8 cellular contexts compared by ENCODE assay signal in genomic region chr18:43587538-43588153, GRCh38.
DNase-seq lines count a peak whose midpoint lies in the region; ATAC-seq and TF ChIP-seq lines count a peak whose summit lies in the region.

No MANE protein-coding gene starts in this region.

- POLR2A ChIA-PET in T-cell (lab: Charles Lee), result no interaction called here

- peak; percentile 53 for DNase-seq in DMS114 treated with DMSO at 0.1 percent for 48 hours (lab: John Stamatoyannopoulos, UW; ENCODE audit: unreplicated experiment)
- peak; percentile 68 for DNase-seq in Karpas-422
- DNase-seq in SK-MEL-5 (ENCODE audit: low read depth, low spot score), result peak; percentile 74
- peak; percentile 18 to 50 for DNase-seq in foreskin keratinocyte
- DNase-seq in putamen (ENCODE audit: low spot score), result peak; percentile 35
- no peak for DNase-seq in T-cell
- DNase-seq in GOT3 (lab: John Stamatoyannopoulos, UW), result no peak

- CTCF ChIA-PET in T-cell (lab: Charles Lee), result interaction anchor here (0.6 to 2.2 kb wide), 8 partner anchors 10 to 1474 kb away, joined by 3 to 11 read pairs (median 3); no protein-coding TSS in a partner anchor

- no peaks in the 10 kb centered on the region for H3K4me1 Mint-ChIP-seq in T-cell

- H4K20me1 ChIP-seq in Karpas-422 (ENCODE audit: insufficient read depth, low read depth, low read length), result no peaks in the 10 kb centered on the region

- no peaks in the 10 kb centered on the region for H3K79me2 ChIP-seq in Karpas-422 (ENCODE audit: low read length)

- no peak overlapping the region for H3K4me3 ChIP-seq in Karpas-422 (ENCODE audit: low read length)

- no peaks in the 10 kb centered on the region for H3K36me3 Mint-ChIP-seq in T-cell

- no peaks in the 10 kb centered on the region for H3K9me2 ChIP-seq in Karpas-422 (replicated peaks; ENCODE audit: insufficient read depth, low read length)

- H3K27ac Mint-ChIP-seq in T-cell, result no peak overlapping the region

- no peaks in the 10 kb centered on the region for H3K9me3 Mint-ChIP-seq in T-cell

- H3K4me1 ChIP-seq in Karpas-422 (ENCODE audit: low read length) (no peaks in the 10 kb centered on the region), foreskin keratinocyte (no peaks in the 10 kb centered on the region)

- H2AFZ ChIP-seq in Karpas-422 (ENCODE audit: low read length), result no peak overlapping the region

- no peak overlapping the region for H3K4me2 ChIP-seq in Karpas-422 (ENCODE audit: low read depth, low read length, poor library complexity, severe bottlenecking)

- H3K27me3 ChIP-seq in Karpas-422 (ENCODE audit: low read length) (no peaks in the 10 kb centered on the region), foreskin keratinocyte (no peaks in the 10 kb centered on the region)

- in situ Hi-C loops in SK-MEL-5 (cut with HindIII; ENCODE audit: low pct_unique_long_range_greater_than_20kb, low sequenced_read_pairs), result no loop called here

- peak; percentile 74 for TF ChIP-seq CTCF in foreskin keratinocyte (conservative IDR thresholded peaks at IDR 0.05)

- H3K27ac ChIP-seq in Karpas-422 (ENCODE audit: low read length) (no peak overlapping the region), foreskin keratinocyte (no peak overlapping the region)

- no peaks in the 10 kb centered on the region for H3K27me3 Mint-ChIP-seq in T-cell

- no peak overlapping the region for H3K9ac ChIP-seq in Karpas-422 (ENCODE audit: low read length)

- ATAC-seq in GM21367 (IDR thresholded peaks at IDR 0.05; ENCODE audit: unreplicated experiment) (peak; percentile 71), foreskin keratinocyte (peak; percentile 77), T-cell (replicated peaks in 1 of 4) (no peak)

- H3K4me3 Mint-ChIP-seq in T-cell, result no peak overlapping the region

- no peaks in the 10 kb centered on the region for H3K9me3 ChIP-seq in Karpas-422 (ENCODE audit: low read length)

- H3K36me3 ChIP-seq in Karpas-422 (ENCODE audit: insufficient read depth, low read length), result no peaks in the 10 kb centered on the region

Comparison
In these comparisons a context has a peak if more than half of its experiments do, and no peak if none do; other contexts are left out.
1. DNase-seq: peak in DMS114 treated with DMSO at 0.1 percent for 48 hours (single experiment), Karpas-422 (single experiment), SK-MEL-5 (single experiment), foreskin keratinocyte (2 of 2) and putamen (single experiment); none in T-cell (0 of 34) and GOT3 (single experiment).
2. ATAC-seq: peak in GM21367 (single experiment) and foreskin keratinocyte (single experiment); none in T-cell (0 of 4).